Comparison of ENCODE assay signal across 8 cellular contexts in the genomic region with DNA sequence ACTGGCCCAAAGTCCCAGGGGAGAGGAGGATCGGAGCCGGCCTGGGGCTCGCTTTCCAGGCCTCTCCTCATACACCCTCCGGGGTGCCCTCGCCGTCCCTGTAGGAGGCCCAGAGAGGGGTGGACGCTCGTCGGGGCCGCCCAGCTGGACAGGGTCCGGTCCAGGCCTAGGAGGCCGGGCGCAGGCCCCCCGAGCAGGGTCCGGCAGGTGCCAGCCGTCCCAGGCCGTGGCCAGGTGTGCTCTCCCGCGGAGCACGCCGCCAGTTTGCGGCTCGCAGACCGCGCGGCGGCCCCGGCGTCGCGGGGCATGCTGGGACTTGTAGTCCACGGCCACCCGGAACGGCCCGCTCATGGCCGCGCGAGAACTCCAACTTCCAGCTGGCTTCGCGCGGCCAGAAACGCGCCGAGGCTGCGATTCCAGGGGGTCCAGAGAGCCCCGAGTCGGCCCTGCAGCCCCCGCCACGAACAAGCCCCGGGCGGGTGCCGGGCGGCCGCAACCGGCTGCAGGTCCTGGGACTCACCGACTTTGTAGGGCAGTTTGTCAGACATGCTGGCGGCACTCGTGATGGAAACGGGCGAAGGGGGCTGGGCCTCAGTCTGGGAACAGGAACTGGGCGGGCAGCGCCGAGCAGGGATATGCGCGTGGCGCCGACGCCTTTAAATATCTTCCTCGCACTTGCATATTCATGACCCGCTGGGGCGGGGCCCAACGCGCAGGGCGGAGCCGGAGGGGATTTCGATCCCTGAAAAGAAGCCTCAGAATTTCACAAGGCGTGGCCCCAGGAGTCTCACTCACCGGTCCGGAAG. TPM values are rescaled to one million over a fixed set of nuclear protein-coding genes. Genes with fewer than 3 reads are reported as not detected.
DNase-seq lines count a peak whose midpoint lies in the region; ATAC-seq, FAIRE-seq and TF ChIP-seq lines count a peak whose summit lies in the region.

TSS of gene AHCY (minus strand) at position 633 of the 806 bp plus-strand sequence. CDS start at position 548, 85 bp downstream.

- POLR2A ChIA-PET in A673 (lab: Charles Lee; ENCODE audit: low non-redundant PET), result interaction anchor here (0.6 kb wide), 1 partner anchor 213 kb away, joined by 4 read pairs; the partner anchor contains the start of gene DYNLRB1

- no peak for TF ChIP-seq POLR2A in breast epithelium (IDR thresholded peaks at IDR 0.05)

- peak within 1 kb of the TSS; percentile 69 for H3K4me3 ChIP-seq in A673 (ENCODE audit: low read depth, low read length, poor library complexity, severe bottlenecking)
- peak within 1 kb of the TSS; percentile 90 to 100 (median 92) for H3K4me3 ChIP-seq in breast epithelium
- peak within 1 kb of the TSS; percentile 100 for H3K4me3 ChIP-seq in iPS-20b (ENCODE audit: low read length)
- peak within 1 kb of the TSS; percentile 83 to 87 for H3K4me3 ChIP-seq in small intestine (ENCODE audit: low read depth in 1 of 2, low read length in 2 of 2)

- no peak for FAIRE-seq in small intestine (lab: Jason Lieb, UNC)

- DNase-seq in A673 (ENCODE audit: low spot score) (peak; percentile 98), NCI-H2196 (lab: John Stamatoyannopoulos, UW; ENCODE audit: unreplicated experiment) (peak; percentile 97), breast epithelium (ENCODE audit: low spot score in 2 of 2) (peak; percentile 96 to 97), small intestine (peak; percentile 98)

- no peaks in the 10 kb centered on the region for H3K9me3 ChIP-seq in A673 (ENCODE audit: low read depth, low read length, poor library complexity, severe bottlenecking)
- H3K9me3 ChIP-seq in breast epithelium, result no peaks in the 10 kb centered on the region
- no peaks in the 10 kb centered on the region for H3K9me3 ChIP-seq in iPS-20b (ENCODE audit: insufficient read depth, low read depth, low read length)
- H3K9me3 ChIP-seq in small intestine (ENCODE audit: control insufficient read depth, low read depth), result no peaks in the 10 kb centered on the region

- ATAC-seq in GM18868 (IDR thresholded peaks at IDR 0.05; ENCODE audit: unreplicated experiment), result peak; percentile 89
- peak; percentile 92 for ATAC-seq in HG03108 (IDR thresholded peaks at IDR 0.05; ENCODE audit: unreplicated experiment)

- H3K36me3 ChIP-seq in A673 (ENCODE audit: insufficient read depth, low read length, poor library complexity, severe bottlenecking) (no peaks in the 10 kb centered on the region), breast epithelium (no peaks in the 10 kb centered on the region), iPS-20b (ENCODE audit: insufficient read depth, low read depth, low read length) (peaks cover 18% of the 10 kb centered on the region), small intestine (ENCODE audit: control insufficient read depth in 2 of 2, insufficient read depth in 2 of 2, low read length in 2 of 2) (no peaks in the 10 kb centered on the region)

- no TSS peak for BruUV-seq in A673 (replicated peaks; lab: Mats Ljungman, UMichigan)

- H3K27me3 ChIP-seq in A673 (replicated peaks; ENCODE audit: insufficient read depth, low read depth, low read length, poor library complexity), result no peaks in the 10 kb centered on the region
- H3K27me3 ChIP-seq in breast epithelium, result no peaks in the 10 kb centered on the region
- H3K27me3 ChIP-seq in iPS-20b (ENCODE audit: insufficient read depth, low read length), result no peaks in the 10 kb centered on the region
- H3K27me3 ChIP-seq in small intestine (ENCODE audit: control insufficient read depth in 2 of 2, insufficient read depth in 2 of 2, low read length in 2 of 2), result no peaks in the 10 kb centered on the region

- H3K4me1 ChIP-seq in A673 (ENCODE audit: insufficient read depth, low read length, poor library complexity, severe bottlenecking) (peaks cover 15% of the 10 kb centered on the region), breast epithelium (peaks cover 0 to 4% of the 10 kb centered on the region in 2 donors), iPS-20b (ENCODE audit: insufficient read depth, low read length) (peaks cover 7% of the 10 kb centered on the region), small intestine (ENCODE audit: control insufficient read depth in 2 of 2, insufficient read depth in 1 of 2, low read depth in 1 of 2, low read length in 1 of 2) (no peaks in the 10 kb centered on the region)

- CTCF ChIA-PET in A673 (lab: Charles Lee), result interaction anchor here (0.6 to 2.4 kb wide), 3 partner anchors 10 to 166 kb away, joined by 3 to 9 read pairs (median 5); no protein-coding TSS in a partner anchor

- TF ChIP-seq CTCF in A673 (conservative IDR thresholded peaks at IDR 0.05; ENCODE audit: low read depth, low read length) (no peak), VCaP (conservative IDR thresholded peaks at IDR 0.05) (no peak), breast epithelium (IDR thresholded peaks at IDR 0.05) (no peak)

- H3K27ac ChIP-seq in A673 (ENCODE audit: low read depth, low read length, poor library complexity, severe bottlenecking) (peak within 1 kb of the TSS; percentile 93), VCaP (peak within 1 kb of the TSS; percentile 94), breast epithelium (peak within 1 kb of the TSS; percentile 92 to 98), iPS-20b (ENCODE audit: low read length) (peak within 1 kb of the TSS; percentile 61), small intestine (ENCODE audit: low read depth in 1 of 2, low read length in 1 of 2) (peak within 1 kb of the TSS; percentile 71 to 90)

- intact Hi-C loops in A673 (cut with micrococcal nuclease; ENCODE audit: unreplicated experiment), result loop anchor here (5.0 kb wide), 2 partner anchors 111 to 214 kb away; partner anchors contain the start of gene DYNLRB1
- intact Hi-C loops in breast epithelium (cut with DNase I; ENCODE audit: low total_unique reads), result no loop called here

- H3K9ac ChIP-seq in iPS-20b (ENCODE audit: low read depth, low read length), result peak within 1 kb of the TSS; percentile 99

- 0% methylated on average over 41 to 79 of the region's 79 CpGs for WGBS in small intestine, 3 donors

RNA-seq across cellular contexts. Expression of gene AHCY, which starts in this region (rescaled TPM):
- total RNA-seq in A673 (2021) (284 and 292 TPM in 2 replicates), breast epithelium (100 to 1,000 TPM in 1 of 3 donors, 10 to 100 TPM in 2; 66.9 to 105 (median 88.4) TPM)
- 100 to 1,000 TPM in 1 of 3 donors, 10 to 100 TPM in 2; 81.0 to 163 (median 92.1) TPM for polyA plus RNA-seq in small intestine

Comparison
In these comparisons a context has a peak if more than half of its experiments do, and no peak if none do; other contexts are left out.
1. Peak in every context shown above with its lines: DNase-seq, ATAC-seq, H3K4me3 ChIP-seq and H3K27ac ChIP-seq.